Comparison of ENCODE assay signal across 13 cellular contexts in genomic region chr9:111108946-111109345, GRCh38.
DNase-seq lines count a peak whose midpoint lies in the region; ATAC-seq and TF ChIP-seq lines count a peak whose summit lies in the region.
"Had no signal": no experiment of that assay in that cellular context is flagged by ENCODE, and none has a peak within 500 bp of the region (broad histone marks: within the 10 kb centered on the region; RNA-seq: fewer than 3 reads in every experiment).

No MANE protein-coding gene starts in this region.

- peak; percentile 27 for DNase-seq in AG04450 (ENCODE audit: low read depth, low spot score)
- no peak for DNase-seq in GM23338 (ENCODE audit: low spot score)
- peak; percentile 63 for DNase-seq in NOMO-1 treated with dmso at 0.1 percent for 144 hours (lab: John Stamatoyannopoulos, UW; ENCODE audit: unreplicated experiment)
- DNase-seq in fibroblast of mammary gland (ENCODE audit: low read depth) = peak; percentile 99
- no peak for DNase-seq in NCI-H128 (lab: John Stamatoyannopoulos, UW; ENCODE audit: unreplicated experiment)
- DNase-seq in HuH-7.5 (ENCODE audit: low spot score) = no peak
- DNase-seq: activated effector memory CD4-positive, alpha-beta T cell treated with Interleukin-2 at 50 U/mL for 16 hours; NCI-H1092 treated with DMSO at 0.1 percent for 48 hours; stimulated activated naive B cell treated with anti-CD40 and anti-IgM and Interleukin-4, amounts not matched to agents 10 μg/mL and 1 μg/mL and 100 μg/mL, for 72 hours had no signal

- no peaks in the 10 kb centered on the region for H3K27me3 ChIP-seq in AG04450 (ENCODE audit: control insufficient read depth, insufficient read depth, low read length)
- no peaks in the 10 kb centered on the region for H3K27me3 ChIP-seq in GM23338 (ENCODE audit: insufficient read depth)
- H3K27me3 ChIP-seq: neutrophil had no signal

- no peak overlapping the region for H3K4me2 ChIP-seq in GM23338

- CTCF ChIA-PET in AG04450 (lab: Charles Lee) = no interaction called here

- no peaks in the 10 kb centered on the region for H3K9me3 ChIP-seq in AG04450 (ENCODE audit: control insufficient read depth, insufficient read depth, low read length)
- H3K9me3 ChIP-seq: neutrophil had no signal

- 0 out of 2 replicates have a peak overlapping the region, but pooled peaks have one; percentile 47 for H2AFZ ChIP-seq in GM23338

- no peak for ATAC-seq in GM23338
- ATAC-seq in HG03097 (IDR thresholded peaks at IDR 0.05; ENCODE audit: low FRiP score, unreplicated experiment) = no peak
- ATAC-seq in HG03571 (IDR thresholded peaks at IDR 0.05; ENCODE audit: unreplicated experiment) = no peak
- ATAC-seq: SK-N-SH treated with all-trans-retinoic acid at 6 μM for 48 hours; stimulated activated naive B cell treated with anti-CD40 and anti-IgM and Interleukin-4, amounts not matched to agents 10 μg/mL and 1 μg/mL and 100 μg/mL, for 72 hours had no signal

- H3K27ac ChIP-seq in AG04450 (ENCODE audit: low read depth, low read length) (no peak overlapping the region), GM23338 (ENCODE audit: low read depth) (no peak overlapping the region)
- H3K27ac ChIP-seq: neutrophil had no signal

- H3K36me3 Mint-ChIP-seq in GM23338 (ENCODE audit: low read depth) = no peaks in the 10 kb centered on the region
- H3K36me3 Mint-ChIP-seq: stimulated activated naive B cell treated with anti-CD40 and anti-IgM and Interleukin-4, amounts not matched to agents 10 μg/mL and 1 μg/mL and 100 μg/mL, for 72 hours had no signal

- H3K4me3 Mint-ChIP-seq in GM23338 = no peak overlapping the region
- H3K4me3 Mint-ChIP-seq: stimulated activated naive B cell treated with anti-CD40 and anti-IgM and Interleukin-4, amounts not matched to agents 10 μg/mL and 1 μg/mL and 100 μg/mL, for 72 hours had no signal

- H4K20me1 ChIP-seq in GM23338 (replicated peaks; ENCODE audit: insufficient read depth) = no peaks in the 10 kb centered on the region

- POLR2A ChIA-PET in AG04450 (lab: Yijun Ruan, JAX) = no interaction called here

- H3K4me3 ChIP-seq in AG04450 (ENCODE audit: low read depth, low read length) (no peak overlapping the region), GM23338 (no peak overlapping the region), fibroblast of mammary gland (ENCODE audit: control insufficient read depth, low read depth, low read length) (no peak overlapping the region)

- no peaks in the 10 kb centered on the region for H3K9me3 Mint-ChIP-seq in GM23338
- H3K9me3 Mint-ChIP-seq: stimulated activated naive B cell treated with anti-CD40 and anti-IgM and Interleukin-4, amounts not matched to agents 10 μg/mL and 1 μg/mL and 100 μg/mL, for 72 hours had no signal

- H3F3A ChIP-seq in GM23338 (replicated peaks; ENCODE audit: low read depth) = no peaks in the 10 kb centered on the region

- H3K9me2 ChIP-seq in GM23338 (ENCODE audit: insufficient read depth) = peaks cover 3% of the 10 kb centered on the region; the same call in 1 of the 2 replicates

- no peaks in the 10 kb centered on the region for H3K79me2 ChIP-seq in GM23338 (replicated peaks; ENCODE audit: insufficient read depth)

- H3K36me3 ChIP-seq in GM23338 (ENCODE audit: insufficient read depth) = no peaks in the 10 kb centered on the region
- H3K36me3 ChIP-seq: neutrophil had no signal

- peaks cover 5% of the 10 kb centered on the region; the same call in 1 of the 2 replicates for H3K4me1 ChIP-seq in GM23338 (ENCODE audit: insufficient read depth)

- H3K4me1 Mint-ChIP-seq in GM23338 = peaks cover 8% of the 10 kb centered on the region
- H3K4me1 Mint-ChIP-seq: stimulated activated naive B cell treated with anti-CD40 and anti-IgM and Interleukin-4, amounts not matched to agents 10 μg/mL and 1 μg/mL and 100 μg/mL, for 72 hours had no signal

- no peaks in the 10 kb centered on the region for H3K27me3 Mint-ChIP-seq in GM23338 (ENCODE audit: insufficient read depth, low read depth, poor library complexity)
- H3K27me3 Mint-ChIP-seq: stimulated activated naive B cell treated with anti-CD40 and anti-IgM and Interleukin-4, amounts not matched to agents 10 μg/mL and 1 μg/mL and 100 μg/mL, for 72 hours had no signal

- no peak overlapping the region for H3K27ac Mint-ChIP-seq in GM23338
- H3K27ac Mint-ChIP-seq: stimulated activated naive B cell treated with anti-CD40 and anti-IgM and Interleukin-4, amounts not matched to agents 10 μg/mL and 1 μg/mL and 100 μg/mL, for 72 hours had no signal

- TF ChIP-seq CTCF in AG04450 (IDR thresholded peaks at IDR 0.05; ENCODE audit: low read depth, low read length) = no peak
- TF ChIP-seq CTCF in GM23338 (conservative IDR thresholded peaks at IDR 0.05; ENCODE audit: low read depth in 2 of 2) = no peak
- TF ChIP-seq CTCF in fibroblast of mammary gland (conservative IDR thresholded peaks at IDR 0.05; ENCODE audit: control insufficient read depth, insufficient read depth, low read depth, low read length) = no peak

TF ChIP-seq in GM23338, 12 proteins besides CTCF, POLR2A, EP300 and RAD21 (continues in another document):
- TF ChIP-seq NANOG (IDR thresholded peaks at IDR 0.05; ENCODE audit: borderline replicate concordance) (no peak), STAT1 (IDR thresholded peaks at IDR 0.05; ENCODE audit: unreplicated experiment) (no peak), EZH2 (IDR thresholded peaks at IDR 0.05; ENCODE audit: low read depth, unreplicated experiment) (no peak), EZH2phosphoT487 (IDR thresholded peaks at IDR 0.05; ENCODE audit: unreplicated experiment) (no peak), POLR2AphosphoS5 (IDR thresholded peaks at IDR 0.05; ENCODE audit: low read depth) (no peak), ETS1 (IDR thresholded peaks at IDR 0.05) (no peak), CREB1 (CRISPR knock-in tag; IDR thresholded peaks at IDR 0.05; ENCODE audit: low read depth) (no peak)
- TF ChIP-seq, protein P1, sequence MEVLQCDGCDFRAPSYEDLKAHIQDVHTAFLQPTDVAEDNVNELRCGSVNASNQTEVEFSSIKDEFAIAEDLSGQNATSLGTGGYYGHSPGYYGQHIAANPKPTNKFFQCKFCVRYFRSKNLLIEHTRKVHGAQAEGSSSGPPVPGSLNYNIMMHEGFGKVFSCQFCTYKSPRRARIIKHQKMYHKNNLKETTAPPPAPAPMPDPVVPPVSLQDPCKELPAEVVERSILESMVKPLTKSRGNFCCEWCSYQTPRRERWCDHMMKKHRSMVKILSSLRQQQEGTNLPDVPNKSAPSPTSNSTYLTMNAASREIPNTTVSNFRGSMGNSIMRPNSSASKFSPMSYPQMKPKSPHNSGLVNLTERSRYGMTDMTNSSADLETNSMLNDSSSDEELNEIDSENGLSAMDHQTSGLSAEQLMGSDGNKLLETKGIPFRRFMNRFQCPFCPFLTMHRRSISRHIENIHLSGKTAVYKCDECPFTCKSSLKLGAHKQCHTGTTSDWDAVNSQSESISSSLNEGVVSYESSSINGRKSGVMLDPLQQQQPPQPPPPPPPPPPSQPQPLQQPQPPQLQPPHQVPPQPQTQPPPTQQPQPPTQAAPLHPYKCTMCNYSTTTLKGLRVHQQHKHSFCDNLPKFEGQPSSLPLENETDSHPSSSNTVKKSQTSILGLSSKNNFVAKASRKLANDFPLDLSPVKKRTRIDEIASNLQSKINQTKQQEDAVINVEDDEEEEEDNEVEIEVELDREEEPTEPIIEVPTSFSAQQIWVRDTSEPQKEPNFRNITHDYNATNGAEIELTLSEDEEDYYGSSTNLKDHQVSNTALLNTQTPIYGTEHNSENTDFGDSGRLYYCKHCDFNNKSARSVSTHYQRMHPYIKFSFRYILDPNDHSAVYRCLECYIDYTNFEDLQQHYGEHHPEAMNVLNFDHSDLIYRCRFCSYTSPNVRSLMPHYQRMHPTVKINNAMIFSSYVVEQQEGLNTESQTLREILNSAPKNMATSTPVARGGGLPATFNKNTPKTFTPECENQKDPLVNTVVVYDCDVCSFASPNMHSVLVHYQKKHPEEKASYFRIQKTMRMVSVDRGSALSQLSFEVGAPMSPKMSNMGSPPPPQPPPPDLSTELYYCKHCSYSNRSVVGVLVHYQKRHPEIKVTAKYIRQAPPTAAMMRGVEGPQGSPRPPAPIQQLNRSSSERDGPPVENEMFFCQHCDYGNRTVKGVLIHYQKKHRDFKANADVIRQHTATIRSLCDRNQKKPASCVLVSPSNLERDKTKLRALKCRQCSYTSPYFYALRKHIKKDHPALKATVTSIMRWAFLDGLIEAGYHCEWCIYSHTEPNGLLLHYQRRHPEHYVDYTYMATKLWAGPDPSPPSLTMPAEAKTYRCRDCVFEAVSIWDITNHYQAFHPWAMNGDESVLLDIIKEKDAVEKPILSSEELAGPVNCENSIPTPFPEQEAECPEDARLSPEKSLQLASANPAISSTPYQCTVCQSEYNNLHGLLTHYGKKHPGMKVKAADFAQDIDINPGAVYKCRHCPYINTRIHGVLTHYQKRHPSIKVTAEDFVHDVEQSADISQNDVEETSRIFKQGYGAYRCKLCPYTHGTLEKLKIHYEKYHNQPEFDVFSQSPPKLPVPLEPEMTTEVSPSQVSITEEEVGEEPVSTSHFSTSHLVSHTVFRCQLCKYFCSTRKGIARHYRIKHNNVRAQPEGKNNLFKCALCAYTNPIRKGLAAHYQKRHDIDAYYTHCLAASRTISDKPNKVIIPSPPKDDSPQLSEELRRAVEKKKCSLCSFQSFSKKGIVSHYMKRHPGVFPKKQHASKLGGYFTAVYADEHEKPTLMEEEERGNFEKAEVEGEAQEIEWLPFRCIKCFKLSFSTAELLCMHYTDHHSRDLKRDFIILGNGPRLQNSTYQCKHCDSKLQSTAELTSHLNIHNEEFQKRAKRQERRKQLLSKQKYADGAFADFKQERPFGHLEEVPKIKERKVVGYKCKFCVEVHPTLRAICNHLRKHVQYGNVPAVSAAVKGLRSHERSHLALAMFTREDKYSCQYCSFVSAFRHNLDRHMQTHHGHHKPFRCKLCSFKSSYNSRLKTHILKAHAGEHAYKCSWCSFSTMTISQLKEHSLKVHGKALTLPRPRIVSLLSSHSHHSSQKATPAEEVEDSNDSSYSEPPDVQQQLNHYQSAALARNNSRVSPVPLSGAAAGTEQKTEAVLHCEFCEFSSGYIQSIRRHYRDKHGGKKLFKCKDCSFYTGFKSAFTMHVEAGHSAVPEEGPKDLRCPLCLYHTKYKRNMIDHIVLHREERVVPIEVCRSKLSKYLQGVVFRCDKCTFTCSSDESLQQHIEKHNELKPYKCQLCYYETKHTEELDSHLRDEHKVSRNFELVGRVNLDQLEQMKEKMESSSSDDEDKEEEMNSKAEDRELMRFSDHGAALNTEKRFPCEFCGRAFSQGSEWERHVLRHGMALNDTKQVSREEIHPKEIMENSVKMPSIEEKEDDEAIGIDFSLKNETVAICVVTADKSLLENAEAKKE (CRISPR knock-in tag; IDR thresholded peaks at IDR 0.05) = no peak

Comparison
In these comparisons a context has a peak if more than half of its experiments do, and no peak if none do; other contexts are left out.
1. DNase-seq: peak in AG04450 (single experiment), NOMO-1 treated with dmso at 0.1 percent for 144 hours (single experiment) and fibroblast of mammary gland (single experiment); none in GM23338 (single experiment), NCI-H128 (single experiment) and HuH-7.5 (single experiment).